In genomic region chr5:68252678-68253520, GRCh38 we compare ENCODE assay signal across 8 cellular contexts. TPM values are rescaled to one million over a fixed set of nuclear protein-coding genes. Genes with fewer than 3 reads are reported as not detected.
DNase-seq lines count a peak whose midpoint lies in the region; ATAC-seq and TF ChIP-seq lines count a peak whose summit lies in the region.

No MANE protein-coding gene starts in this region.

- DNase-seq in Caki2 (ENCODE audit: low read depth): peak; percentile 32
- DNase-seq in T-cell: peak in 24 of 34 experiments; percentile 10 to 59 (median 42)
- DNase-seq in choroid plexus epithelial cell (ENCODE audit: low read depth): peak; percentile 88
- DNase-seq in kidney tubule cell (ENCODE audit: low spot score): peak; percentile 66
- DNase-seq in stimulated activated CD4-positive, alpha-beta T cell treated with anti-CD3 and anti-CD28 coated beads, Interleukin-2, amount 100 ng/mL, for 48 hours: peak; percentile 27 to 38

- H3K27me3 Mint-ChIP-seq in T-cell: no peaks in the 10 kb centered on the region

- POLR2A ChIA-PET in T-cell (lab: Charles Lee): interaction anchor here (0.6 to 1.3 kb wide), 10 partner anchors 12 to 749 kb away, joined by 3 to 8 read pairs (median 3); partner anchors contain the start of gene PIK3R1 (in 1 of the 2)

- peaks cover 89 to 96% (median 93%) of the 10 kb centered on the region in 3 donors for H3K4me1 Mint-ChIP-seq in T-cell

- TF ChIP-seq CTCF in LNCAP (IDR thresholded peaks at IDR 0.05): peak; percentile 84
- TF ChIP-seq CTCF in choroid plexus epithelial cell (conservative IDR thresholded peaks at IDR 0.05; ENCODE audit: low read depth, low read length): peak; percentile 93

- no peaks in the 10 kb centered on the region for H3K9me3 Mint-ChIP-seq in T-cell

- no peak overlapping the region for H3K4me3 ChIP-seq in choroid plexus epithelial cell (ENCODE audit: low read depth, low read length)

- peak overlapping the region; percentile 84 to 94 for H3K27ac Mint-ChIP-seq in T-cell

- ATAC-seq in GM19455 (IDR thresholded peaks at IDR 0.05; ENCODE audit: unreplicated experiment): peak; percentile 65
- no peak for ATAC-seq in T-cell (replicated peaks in 1 of 4)
- no peak for ATAC-seq in GM19395 (IDR thresholded peaks at IDR 0.05; ENCODE audit: unreplicated experiment)

- CTCF ChIA-PET in T-cell (lab: Charles Lee): interaction anchor here (0.5 to 4.5 kb wide), 36 partner anchors 9 to 1946 kb away, joined by 3 to 35 read pairs (median 5); partner anchors contain the start of gene PIK3R1 (in 1 of the 2)

- no peak overlapping the region for H3K4me3 Mint-ChIP-seq in T-cell

- in situ Hi-C loops in Caki2 (cut with HindIII; ENCODE audit: low pct_unique_long_range_greater_than_20kb, low sequenced_read_pairs): no loop called here

- no peaks in the 10 kb centered on the region for H3K36me3 Mint-ChIP-seq in T-cell

RNA-seq across cellular contexts. Expression of gene PIK3R1, which starts 37.3 kb away (rescaled TPM):
- 14.4 and 18.0 TPM in 2 replicates for total RNA-seq in Caki2 (2014; rRNA removed; shearing (Covaris generic); ENCODE audit: low replicate concordance)
- 100 to 1,000 TPM in 3 of 5 donors, 10 to 100 TPM in 2; 83.7 to 370 (median 105) TPM for total RNA-seq in T-cell

Comparison
In these comparisons a context has a peak if more than half of its experiments do, and no peak if none do; other contexts are left out.
1. DNase-seq: peak in every context shown above with its lines; median percentile 88 in choroid plexus epithelial cell; 66 in kidney tubule cell; 42 in T-cell; 32 in stimulated activated CD4-positive, alpha-beta T cell treated with anti-CD3 and anti-CD28 coated beads, Interleukin-2, amount 100 ng/mL, for 48 hours; 32 in Caki2.